1 cellular context compared by ENCODE assay signal in the genomic region with DNA sequence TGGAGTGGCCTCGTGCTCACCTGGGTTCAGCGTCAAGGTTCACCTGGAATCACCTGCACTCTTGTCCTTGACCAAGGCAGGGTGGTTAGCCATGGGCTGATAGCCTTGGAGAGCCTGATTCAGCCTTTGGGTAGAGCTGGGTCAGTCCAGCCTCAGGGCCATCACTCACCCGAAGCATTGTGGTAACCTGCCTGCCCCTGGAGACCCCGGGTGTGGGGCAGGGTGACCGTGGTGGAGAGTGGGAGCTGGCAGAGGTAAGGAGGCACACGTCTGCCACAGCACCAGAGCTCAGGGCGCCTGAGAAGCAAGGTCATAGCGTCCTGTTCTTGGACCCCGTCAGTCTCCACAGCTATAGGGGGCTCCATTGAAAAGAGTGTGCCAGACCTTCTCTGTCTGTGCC.
TF ChIP-seq lines count a peak whose summit lies in the region.

No MANE protein-coding gene starts in this region.

TF ChIP-seq in IMR-90, 13 proteins besides CTCF, POLR2A, EP300 and RAD21:
- TF ChIP-seq SMC3 (IDR thresholded peaks at IDR 0.05; ENCODE audit: low read depth, low read length) (no peak), MAFK (IDR thresholded peaks at IDR 0.05; ENCODE audit: low read depth, low read length) (no peak), MAZ (IDR thresholded peaks at IDR 0.05; ENCODE audit: borderline replicate concordance, low read depth, low read length) (no peak), MXI1 (IDR thresholded peaks at IDR 0.05; ENCODE audit: borderline replicate concordance, low read depth, low read length) (no peak), NFE2L2 (IDR thresholded peaks at IDR 0.05; ENCODE audit: low read depth, low read length) (no peak), RFX5 (IDR thresholded peaks at IDR 0.05; ENCODE audit: low read depth, low read length) (no peak), RCOR1 (IDR thresholded peaks at IDR 0.05; ENCODE audit: insufficient replicate concordance, low read length) (no peak), USF2 (IDR thresholded peaks at IDR 0.05; ENCODE audit: low read depth, low read length) (no peak), FOS (IDR thresholded peaks at IDR 0.05; ENCODE audit: low read depth, low read length) (no peak), CHD1 (IDR thresholded peaks at IDR 0.05; ENCODE audit: low read depth, low read length) (no peak), CEBPB (IDR thresholded peaks at IDR 0.05; ENCODE audit: low read depth, low read length) (no peak), BHLHE40 (IDR thresholded peaks at IDR 0.05; ENCODE audit: low read depth, low read length) (no peak)
- TF ChIP-seq, protein P1, sequence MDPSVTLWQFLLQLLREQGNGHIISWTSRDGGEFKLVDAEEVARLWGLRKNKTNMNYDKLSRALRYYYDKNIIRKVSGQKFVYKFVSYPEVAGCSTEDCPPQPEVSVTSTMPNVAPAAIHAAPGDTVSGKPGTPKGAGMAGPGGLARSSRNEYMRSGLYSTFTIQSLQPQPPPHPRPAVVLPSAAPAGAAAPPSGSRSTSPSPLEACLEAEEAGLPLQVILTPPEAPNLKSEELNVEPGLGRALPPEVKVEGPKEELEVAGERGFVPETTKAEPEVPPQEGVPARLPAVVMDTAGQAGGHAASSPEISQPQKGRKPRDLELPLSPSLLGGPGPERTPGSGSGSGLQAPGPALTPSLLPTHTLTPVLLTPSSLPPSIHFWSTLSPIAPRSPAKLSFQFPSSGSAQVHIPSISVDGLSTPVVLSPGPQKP (IDR thresholded peaks at IDR 0.05; ENCODE audit: borderline replicate concordance, low read depth, low read length), result no peak
